ENCODE assay signal across 26 cellular contexts in the genomic region with DNA sequence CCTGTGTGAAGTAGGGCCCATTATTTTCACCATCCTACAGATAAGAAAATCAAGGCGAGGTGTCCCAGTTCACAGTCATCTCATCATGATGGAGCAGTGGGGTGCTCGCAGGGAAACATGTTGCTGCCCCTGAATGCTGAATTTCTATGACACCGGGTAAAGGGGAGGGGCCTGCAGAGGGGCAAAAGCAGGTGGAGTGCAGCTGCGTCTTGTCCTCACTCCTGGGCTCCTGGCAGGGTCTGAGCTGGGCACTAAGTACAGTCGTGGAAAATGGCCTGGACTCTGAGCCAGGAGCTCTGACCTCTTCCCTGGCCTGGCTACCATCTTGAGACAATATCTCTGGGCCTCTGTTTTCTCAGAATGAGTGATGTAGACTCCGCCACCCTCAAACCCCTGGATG.
DNase-seq lines count a peak whose midpoint lies in the region; ATAC-seq, FAIRE-seq and TF ChIP-seq lines count a peak whose summit lies in the region.
"Had no signal": no experiment of that assay in that cellular context is flagged by ENCODE, and none has a peak within 500 bp of the region (broad histone marks: within the 10 kb centered on the region; RNA-seq: fewer than 3 reads in every experiment).

No MANE protein-coding gene starts in this region.

- no peak for FAIRE-seq in GM12891 (lab: Jason Lieb, UNC)
- FAIRE-seq: G401.6, H54, K562, urothelium cell line had no signal

- 82% methylated on average over 6 of the region's 6 CpGs for WGBS in right cardiac atrium
- WGBS in mesenchymal stem cell, result 63% methylated on average over 5 of the region's 6 CpGs

- no peak overlapping the region for H3K4me3 Mint-ChIP-seq in brain
- H3K4me3 Mint-ChIP-seq: activated CD8-positive, alpha-beta T cell treated with anti-CD3 and anti-CD28 coated beads, Interleukin-2, amount 10 ng/mL, durations not matched to agents 7 days and 5 days; activated naive CD8-positive, alpha-beta T cell treated with anti-CD3 and anti-CD28 coated beads, Interleukin-2, amount 50 U/mL, for 24 hours; neural crest cell; stimulated activated naive B cell treated with anti-CD40 and anti-IgM and Interleukin-4, amounts not matched to agents 10 μg/mL and 1 μg/mL and 100 μg/mL, for 72 hours had no signal

- H3K27me3 ChIP-seq in right atrium auricular region (no peaks in the 10 kb centered on the region), right cardiac atrium (ENCODE audit: control insufficient read depth, insufficient read depth) (no peaks in the 10 kb centered on the region), mesenchymal stem cell (ENCODE audit: control insufficient read depth in 1 of 2, insufficient read depth in 1 of 2, low read length in 2 of 2) (no peaks in the 10 kb centered on the region)
- H3K27me3 ChIP-seq: BE2C, suprapubic skin had no signal

- H3K4me1 ChIP-seq in right atrium auricular region (peaks cover 0 to 40% of the 10 kb centered on the region in 2 donors), right cardiac atrium (ENCODE audit: control insufficient read depth, insufficient read depth, low read length) (no peaks in the 10 kb centered on the region), mesenchymal stem cell (ENCODE audit: control insufficient read depth, insufficient read depth, low read depth, low read length) (peaks cover 33% of the 10 kb centered on the region)

- intact Hi-C loops in right cardiac atrium (cut with DNase I), result no loop called here

- ATAC-seq in right cardiac atrium, result no peak
- ATAC-seq in HG03097 (IDR thresholded peaks at IDR 0.05; ENCODE audit: low FRiP score, unreplicated experiment), result no peak
- ATAC-seq: activated CD8-positive, alpha-beta T cell treated with anti-CD3 and anti-CD28 coated beads, Interleukin-2, amount 10 ng/mL, durations not matched to agents 7 days and 5 days; activated naive CD8-positive, alpha-beta T cell treated with anti-CD3 and anti-CD28 coated beads, Interleukin-2, amount 50 U/mL, for 24 hours; K562; stimulated activated naive B cell treated with anti-CD40 and anti-IgM and Interleukin-4, amounts not matched to agents 10 μg/mL and 1 μg/mL and 100 μg/mL, for 72 hours had no signal

- TF ChIP-seq CTCF in right atrium auricular region (IDR thresholded peaks at IDR 0.05) (no peak), brain (conservative IDR thresholded peaks at IDR 0.05) (no peak)

- no peaks in the 10 kb centered on the region for H3K36me3 ChIP-seq in right atrium auricular region
- H3K36me3 ChIP-seq in mesenchymal stem cell (ENCODE audit: control insufficient read depth in 1 of 2, insufficient read depth in 2 of 2, low read depth in 1 of 2, low read length in 2 of 2), result peaks cover 0 to 5% of the 10 kb centered on the region in 2 experiments
- H3K36me3 ChIP-seq: BE2C, suprapubic skin had no signal

- no peaks in the 10 kb centered on the region for H3K79me1 ChIP-seq in mesenchymal stem cell (replicated peaks; ENCODE audit: low read length, poor library complexity, severe bottlenecking)

- peaks cover 2% of the 10 kb centered on the region for H3K27me3 Mint-ChIP-seq in brain

- peak overlapping the region; percentile 96 for H2BK120ac ChIP-seq in mesenchymal stem cell (ENCODE audit: low read depth, low read length)

- H3K9me3 ChIP-seq in right atrium auricular region (no peaks in the 10 kb centered on the region), right cardiac atrium (ENCODE audit: control insufficient read depth, low read length) (no peaks in the 10 kb centered on the region), mesenchymal stem cell (ENCODE audit: control insufficient read depth, low read length) (no peaks in the 10 kb centered on the region)
- H3K9me3 ChIP-seq: BE2C, suprapubic skin had no signal

- peaks cover 64% of the 10 kb centered on the region for H3K4me1 Mint-ChIP-seq in brain

- no peak overlapping the region for H3K4me2 ChIP-seq in mesenchymal stem cell (ENCODE audit: low read length, poor library complexity, severe bottlenecking)

- H3K18ac ChIP-seq in mesenchymal stem cell (ENCODE audit: low read depth in 1 of 2, low read length in 2 of 2), result peak overlapping the region; percentile 85 to 92

- H3K14ac ChIP-seq in mesenchymal stem cell (ENCODE audit: low read length in 2 of 2), result peak overlapping the region in 1 of 2 experiments; percentile 76

- H3K4me3 ChIP-seq in right atrium auricular region, result no peak overlapping the region
- H3K4me3 ChIP-seq in right cardiac atrium (ENCODE audit: low read length), result no peak overlapping the region
- H3K4me3 ChIP-seq in mesenchymal stem cell (ENCODE audit: insufficient read depth in 1 of 2, low read depth in 1 of 2, low read length in 2 of 2), result no peak overlapping the region
- H3K4me3 ChIP-seq: K562, suprapubic skin had no signal

- DNase-seq in right atrium auricular region (ENCODE audit: low spot score) (peak; percentile 47), right cardiac atrium (no peak), mesenchymal stem cell (no peak), RKO (ENCODE audit: low spot score) (no peak), GM12891 (ENCODE audit: insufficient read length, low spot score) (no peak), NCI-H1417 (lab: John Stamatoyannopoulos, UW) (no peak)
- DNase-seq: activated CD8-positive, alpha-beta T cell treated with anti-CD3 and anti-CD28 coated beads, Interleukin-2, amount 10 ng/mL, durations not matched to agents 7 days and 5 days; activated effector memory CD4-positive, alpha-beta T cell treated with anti-CD3 and anti-CD28 coated beads, Interleukin-2, amount 50 U/mL, for 16 hours; activated naive CD8-positive, alpha-beta T cell treated with anti-CD3 and anti-CD28 coated beads, Interleukin-2, amount 50 U/mL, for 24 hours; activated T-cell treated with anti-CD3 and anti-CD28 coated beads for 4 hours; BE2C; NCI-H1105 treated with DMSO at 0.1 percent for 48 hours; NCI-H2029; NCI-H526 treated with DMSO at 0.1 percent for 48 hours; RPMI8226; stimulated activated naive B cell treated with anti-CD40 and anti-IgM and Interleukin-4, amounts not matched to agents 10 μg/mL and 1 μg/mL and 100 μg/mL, for 72 hours; T-helper 2 cell had no signal

- peak overlapping the region; percentile 33 for H2AFZ ChIP-seq in mesenchymal stem cell (ENCODE audit: low read depth, low read length)

- H3K23ac ChIP-seq in mesenchymal stem cell (ENCODE audit: low read length in 2 of 2), result no peak overlapping the region

- H2AK5ac ChIP-seq in mesenchymal stem cell (ENCODE audit: low read length, severe bottlenecking), result peak overlapping the region; percentile 94

- peak overlapping the region; percentile 96 for H2BK5ac ChIP-seq in mesenchymal stem cell (ENCODE audit: low read depth, low read length, poor library complexity, severe bottlenecking)

- peak overlapping the region; percentile 95 to 97 for H2BK12ac ChIP-seq in mesenchymal stem cell (ENCODE audit: low read length in 2 of 2)

- H3K27ac Mint-ChIP-seq in brain, result peak overlapping the region in 3 of 5 experiments; percentile 16 to 64 (median 53)
- H3K27ac Mint-ChIP-seq: activated CD8-positive, alpha-beta T cell treated with anti-CD3 and anti-CD28 coated beads, Interleukin-2, amount 10 ng/mL, durations not matched to agents 7 days and 5 days; activated naive CD8-positive, alpha-beta T cell treated with anti-CD3 and anti-CD28 coated beads, Interleukin-2, amount 50 U/mL, for 24 hours; stimulated activated naive B cell treated with anti-CD40 and anti-IgM and Interleukin-4, amounts not matched to agents 10 μg/mL and 1 μg/mL and 100 μg/mL, for 72 hours had no signal

- H3K9me3 Mint-ChIP-seq in brain, result peaks cover 0 to 5% (median 2%) of the 10 kb centered on the region in 5 experiments

- TF ChIP-seq POLR2A in GM12891 (IDR thresholded peaks at IDR 0.05; ENCODE audit: low read depth, low read length), result no peak

- peak overlapping the region; percentile 84 for H4K8ac ChIP-seq in mesenchymal stem cell (ENCODE audit: low read length)

- H3K36me3 Mint-ChIP-seq in brain, result no peaks in the 10 kb centered on the region
- H3K36me3 Mint-ChIP-seq: stimulated activated naive B cell treated with anti-CD40 and anti-IgM and Interleukin-4, amounts not matched to agents 10 μg/mL and 1 μg/mL and 100 μg/mL, for 72 hours had no signal

- peak overlapping the region in 1 of 2 donors; percentile 3 for H3K27ac ChIP-seq in right atrium auricular region
- H3K27ac ChIP-seq in right cardiac atrium (ENCODE audit: low read length), result no peak overlapping the region
- peak overlapping the region; percentile 97 for H3K27ac ChIP-seq in mesenchymal stem cell (ENCODE audit: low read length, poor library complexity, severe bottlenecking)
- H3K27ac ChIP-seq: suprapubic skin had no signal

- H4K91ac ChIP-seq in mesenchymal stem cell (ENCODE audit: low read length), result peak overlapping the region; percentile 29

- H3K4ac ChIP-seq in mesenchymal stem cell (ENCODE audit: low read depth in 1 of 2, low read length in 2 of 2), result peak overlapping the region; percentile 94 to 97

- no peak overlapping the region for H3K9ac ChIP-seq in mesenchymal stem cell (ENCODE audit: low read length)
- H3K9ac ChIP-seq: parathyroid adenoma had no signal

- no peak overlapping the region for H2BK15ac ChIP-seq in mesenchymal stem cell (ENCODE audit: low read depth, poor library complexity, severe bottlenecking)

TF ChIP-seq in GM12891, 5 proteins besides CTCF, POLR2A, EP300 and RAD21:
- TF ChIP-seq SPI1 (IDR thresholded peaks at IDR 0.05; ENCODE audit: low read depth, low read length) (no peak), TAF1 (IDR thresholded peaks at IDR 0.05; ENCODE audit: low read depth, low read length) (no peak), POLR2AphosphoS5 (IDR thresholded peaks at IDR 0.05; ENCODE audit: low read depth, low read length) (no peak), POU2F2 (IDR thresholded peaks at IDR 0.05; ENCODE audit: low read depth, low read length) (no peak), PAX5 (IDR thresholded peaks at IDR 0.05; ENCODE audit: insufficient read depth, low read length, severe bottlenecking) (no peak)
TF ChIP-seq in GM12891: peak in this region for 0.
